10 cellular contexts compared by ENCODE assay signal in the genomic region with DNA sequence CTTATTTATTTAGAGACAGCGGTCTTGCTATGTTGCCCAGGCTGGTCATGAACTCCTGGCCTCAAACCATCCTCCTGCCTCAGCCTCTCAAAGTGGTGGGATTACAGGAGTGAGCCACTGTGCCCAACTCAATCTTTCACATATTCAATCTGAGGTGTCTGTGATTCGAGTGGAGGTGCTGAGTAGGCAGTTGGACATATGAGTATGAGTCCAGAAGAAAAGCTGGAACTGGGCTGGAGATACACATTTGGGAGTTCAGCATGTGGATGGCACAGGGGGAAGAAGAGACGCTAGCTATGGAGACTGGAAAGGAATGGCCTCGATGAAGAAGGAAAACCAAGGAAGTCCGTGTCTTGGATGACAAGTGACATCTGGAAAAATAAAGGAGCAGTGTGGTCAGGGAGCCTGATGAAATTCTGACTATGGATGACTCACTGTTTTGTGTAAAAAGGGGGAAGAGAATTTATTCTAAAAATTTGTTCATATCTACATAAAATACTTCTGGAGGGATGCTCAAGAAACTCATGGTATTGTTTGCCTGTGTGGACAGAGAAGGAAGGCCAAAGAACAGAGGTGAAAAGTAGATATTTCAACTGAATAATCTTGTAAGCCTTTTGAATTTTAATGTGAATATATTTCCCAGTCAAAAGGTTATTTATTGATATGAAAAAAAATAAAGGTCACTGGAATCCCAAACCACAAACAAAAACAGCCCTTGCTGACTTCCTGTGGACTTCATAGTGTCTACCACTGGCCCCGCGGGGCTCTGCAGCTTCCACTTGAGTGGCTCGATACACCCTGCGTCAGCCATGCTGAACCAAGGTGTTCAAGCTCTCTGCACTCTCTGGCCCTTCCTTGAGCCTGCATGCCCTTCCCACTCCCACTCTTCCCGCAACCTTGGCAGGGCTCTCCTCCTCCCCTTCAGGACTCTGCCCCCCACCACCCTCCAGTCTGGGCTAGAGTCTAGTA. TPM values are rescaled to one million over a fixed set of nuclear protein-coding genes. Genes with fewer than 3 reads are reported as not detected.
DNase-seq lines count a peak whose midpoint lies in the region; ATAC-seq, FAIRE-seq and TF ChIP-seq lines count a peak whose summit lies in the region.
"Had no signal": no experiment of that assay in that cellular context is flagged by ENCODE, and none has a peak within 500 bp of the region (broad histone marks: within the 10 kb centered on the region; RNA-seq: fewer than 3 reads in every experiment).

No MANE protein-coding gene starts in this region.

- H3K27me3 ChIP-seq in left ventricle myocardium inferior (ENCODE audit: low read depth): no peaks in the 10 kb centered on the region
- H3K27me3 ChIP-seq: right atrium auricular region had no signal

- peaks cover 10% of the 10 kb centered on the region for H3K4me1 ChIP-seq in left ventricle myocardium inferior
- H3K4me1 ChIP-seq: right atrium auricular region had no signal

- H3K4me3 ChIP-seq in left ventricle myocardium inferior: no peak overlapping the region
- no peak overlapping the region for H3K4me3 ChIP-seq in fibroblast of villous mesenchyme (ENCODE audit: low read depth, low read length)
- H3K4me3 ChIP-seq: coronary artery, right atrium auricular region had no signal

- no peak for FAIRE-seq in urothelium cell line (lab: Jason Lieb, UNC)

- intact Hi-C loops in left ventricle myocardium inferior (cut with micrococcal nuclease) (no loop called here), left ventricle myocardium superior (cut with micrococcal nuclease) (no loop called here)

- H3K36me3 ChIP-seq in left ventricle myocardium inferior: no peaks in the 10 kb centered on the region
- H3K36me3 ChIP-seq: right atrium auricular region had no signal

- H3K27ac ChIP-seq in left ventricle myocardium inferior (replicated peaks): peak overlapping the region; percentile 25
- H3K27ac ChIP-seq: coronary artery, right atrium auricular region had no signal

- no peak for DNase-seq in left ventricle myocardium inferior
- DNase-seq in left ventricle myocardium superior: no peak
- DNase-seq in fibroblast of villous mesenchyme (ENCODE audit: low read depth): peak; percentile 77
- peak; percentile 21 for DNase-seq in urothelium cell line (ENCODE audit: low spot score)
- no peak for DNase-seq in NCI-H1436 treated with DMSO at 0.1 percent for 48 hours (lab: John Stamatoyannopoulos, UW)
- no peak for DNase-seq in stimulated activated CD4-positive, alpha-beta T cell treated with anti-CD3 and anti-CD28 coated beads, Interleukin-2, amount 100 ng/mL, for 24 hours

- ATAC-seq in left ventricle myocardium superior (no peak), SK-N-SH treated with all-trans-retinoic acid at 6 μM for 48 hours (peak; percentile 32; the same call in 1 of the 3 replicates), GM18858 (IDR thresholded peaks at IDR 0.05; ENCODE audit: unreplicated experiment) (no peak)

- TF ChIP-seq CTCF in left ventricle myocardium inferior (IDR thresholded peaks at IDR 0.05; ENCODE audit: borderline replicate concordance) (no peak), fibroblast of villous mesenchyme (IDR thresholded peaks at IDR 0.05; ENCODE audit: insufficient read depth, low read depth, low read length) (no peak)

- H3K9me3 ChIP-seq in left ventricle myocardium inferior (replicated peaks): no peaks in the 10 kb centered on the region
- H3K9me3 ChIP-seq: right atrium auricular region had no signal

TF ChIP-seq in SK-N-SH treated with all-trans-retinoic acid at 6 μM for 48 hours, 23 proteins besides CTCF, POLR2A, EP300 and RAD21:
- TF ChIP-seq BACH2 (CRISPR knock-in tag; IDR thresholded peaks at IDR 0.05; ENCODE audit: borderline replicate concordance) (no peak), ZNF70 (CRISPR knock-in tag; IDR thresholded peaks at IDR 0.05) (no peak), ESRRG (CRISPR knock-in tag; IDR thresholded peaks at IDR 0.05) (no peak), ZNF565 (CRISPR knock-in tag; conservative IDR thresholded peaks at IDR 0.05; ENCODE audit: low read depth) (no peak), CSDC2 (CRISPR knock-in tag; IDR thresholded peaks at IDR 0.05) (no peak), ISL1 (CRISPR knock-in tag; IDR thresholded peaks at IDR 0.05) (no peak)

RNA-seq across cellular contexts. Expression of a gene that starts 8.9 kb away (rescaled TPM):
- total RNA-seq in left ventricle myocardium inferior: 35.4 TPM
- total RNA-seq in left ventricle myocardium superior: 42.0 TPM
- 58.6 and 79.9 TPM in 2 replicates for total RNA-seq in fibroblast of villous mesenchyme

RNA-seq across cellular contexts. Expression of a gene that starts 48.2 kb away (rescaled TPM):
- total RNA-seq in left ventricle myocardium inferior: not detected
- 0.27 TPM for total RNA-seq in left ventricle myocardium superior
- not detected in 2 replicates for total RNA-seq in fibroblast of villous mesenchyme

Comparison
In these comparisons a context has a peak if more than half of its experiments do, and no peak if none do; other contexts are left out.
1. DNase-seq: peak in fibroblast of villous mesenchyme (single experiment) and urothelium cell line (single experiment); none in left ventricle myocardium inferior (single experiment), left ventricle myocardium superior (single experiment), NCI-H1436 treated with DMSO at 0.1 percent for 48 hours (single experiment) and stimulated activated CD4-positive, alpha-beta T cell treated with anti-CD3 and anti-CD28 coated beads, Interleukin-2, amount 100 ng/mL, for 24 hours (0 of 2).